Comparison of ENCODE assay signal across 1 cellular context in genomic region chr3:23945903-23946751, GRCh38.
A peak's percentile ranks its signal among the peaks of the same experiment; 100 is the strongest.
TF ChIP-seq lines count a peak whose summit lies in the region.

No MANE protein-coding gene starts in this region.

TF ChIP-seq in HepG2, 621 proteins besides CTCF, POLR2A, EP300 and RAD21 (continued from another document and continues in another):
- TF ChIP-seq ATF7 (IDR thresholded peaks at IDR 0.05) (no peak), ATF7 (CRISPR knock-in tag; IDR thresholded peaks at IDR 0.05) (peak; percentile 58; the same call in 1 of the 2 replicates), PRMT3 (CRISPR knock-in tag; IDR thresholded peaks at IDR 0.05; ENCODE audit: borderline replicate concordance, low read depth) (peak; percentile 98), RXRA (CRISPR knock-in tag; IDR thresholded peaks at IDR 0.05) (no peak; the same call in none of the 2 replicates), PCBP1 (IDR thresholded peaks at IDR 0.05; ENCODE audit: borderline replicate concordance, low read depth, low read length) (no peak), TOE1 (CRISPR knock-in tag; IDR thresholded peaks at IDR 0.05) (no peak), DDIT3 (CRISPR knock-in tag; IDR thresholded peaks at IDR 0.05) (no peak), NCOR1 (IDR thresholded peaks at IDR 0.05; ENCODE audit: borderline replicate concordance, low read length) (no peak; the same call in 1 of the 2 replicates), STAT5B (CRISPR knock-in tag; IDR thresholded peaks at IDR 0.05) (no peak), ZKSCAN8 (CRISPR knock-in tag; IDR thresholded peaks at IDR 0.05; ENCODE audit: borderline replicate concordance) (0 out of 2 replicates have a peak, but pooled peaks have one; percentile 25), KAT2B (IDR thresholded peaks at IDR 0.05; ENCODE audit: borderline replicate concordance, low read depth, low read length) (no peak), ZNF614 (CRISPR knock-in tag; IDR thresholded peaks at IDR 0.05; ENCODE audit: borderline replicate concordance) (no peak), ZFP62 (CRISPR knock-in tag; IDR thresholded peaks at IDR 0.05) (no peak), HNRNPH1 (optimal IDR thresholded peaks at IDR 0.05; ENCODE audit: low read depth, low read length) (no peak), GATAD2A (CRISPR knock-in tag; IDR thresholded peaks at IDR 0.05) (no peak), ZBTB46 (CRISPR knock-in tag; IDR thresholded peaks at IDR 0.05; ENCODE audit: borderline replicate concordance) (no peak), HNF1B (CRISPR knock-in tag; IDR thresholded peaks at IDR 0.05) (peak; percentile 74), GTF2F1 (IDR thresholded peaks at IDR 0.05; ENCODE audit: low read length) (no peak), ZFYVE20 (CRISPR knock-in tag; IDR thresholded peaks at IDR 0.05; ENCODE audit: borderline replicate concordance, low read depth) (no peak), FOXJ3 (CRISPR knock-in tag; IDR thresholded peaks at IDR 0.05; ENCODE audit: borderline replicate concordance) (no peak), TRIM24 (CRISPR knock-in tag; IDR thresholded peaks at IDR 0.05) (no peak), FOXC1 (CRISPR knock-in tag; IDR thresholded peaks at IDR 0.05; ENCODE audit: borderline replicate concordance) (peak; percentile 86), ZNF800 (CRISPR knock-in tag; IDR thresholded peaks at IDR 0.05) (peak; percentile 34; the same call in 1 of the 2 replicates), FOXK2 (IDR thresholded peaks at IDR 0.05) (0 out of 2 replicates have a peak, but pooled peaks have one; percentile 35), KLF15 (CRISPR knock-in tag; IDR thresholded peaks at IDR 0.05; ENCODE audit: borderline replicate concordance) (0 out of 2 replicates have a peak, but pooled peaks have one; percentile 30), THAP8 (CRISPR knock-in tag; IDR thresholded peaks at IDR 0.05; ENCODE audit: borderline replicate concordance) (peak; percentile 49; the same call in 1 of the 2 replicates), CENPBD1 (CRISPR knock-in tag; IDR thresholded peaks at IDR 0.05; ENCODE audit: borderline replicate concordance, low read depth) (0 out of 2 replicates have a peak, but pooled peaks have one; percentile 57), ZNF496 (CRISPR knock-in tag; IDR thresholded peaks at IDR 0.05; ENCODE audit: insufficient replicate concordance) (no peak), ARHGAP35 (CRISPR knock-in tag; IDR thresholded peaks at IDR 0.05; ENCODE audit: borderline replicate concordance) (no peak), ZBTB34 (CRISPR knock-in tag; IDR thresholded peaks at IDR 0.05) (no peak), ZNF484 (CRISPR knock-in tag; IDR thresholded peaks at IDR 0.05; ENCODE audit: borderline replicate concordance, low read depth) (no peak), NR2F1 (CRISPR knock-in tag; IDR thresholded peaks at IDR 0.05) (peak in 1 of 2 experiments; percentile 63; a peak in 2 of 4 replicates), ZNF33A (CRISPR knock-in tag; IDR thresholded peaks at IDR 0.05; ENCODE audit: borderline replicate concordance) (no peak), IKZF1 (IDR thresholded peaks at IDR 0.05) (no peak), POLR2G (IDR thresholded peaks at IDR 0.05; ENCODE audit: low read depth, low read length) (peak; percentile 82), ZNF75D (CRISPR knock-in tag; IDR thresholded peaks at IDR 0.05; ENCODE audit: borderline replicate concordance) (no peak)
- TF ChIP-seq, protein P1, sequence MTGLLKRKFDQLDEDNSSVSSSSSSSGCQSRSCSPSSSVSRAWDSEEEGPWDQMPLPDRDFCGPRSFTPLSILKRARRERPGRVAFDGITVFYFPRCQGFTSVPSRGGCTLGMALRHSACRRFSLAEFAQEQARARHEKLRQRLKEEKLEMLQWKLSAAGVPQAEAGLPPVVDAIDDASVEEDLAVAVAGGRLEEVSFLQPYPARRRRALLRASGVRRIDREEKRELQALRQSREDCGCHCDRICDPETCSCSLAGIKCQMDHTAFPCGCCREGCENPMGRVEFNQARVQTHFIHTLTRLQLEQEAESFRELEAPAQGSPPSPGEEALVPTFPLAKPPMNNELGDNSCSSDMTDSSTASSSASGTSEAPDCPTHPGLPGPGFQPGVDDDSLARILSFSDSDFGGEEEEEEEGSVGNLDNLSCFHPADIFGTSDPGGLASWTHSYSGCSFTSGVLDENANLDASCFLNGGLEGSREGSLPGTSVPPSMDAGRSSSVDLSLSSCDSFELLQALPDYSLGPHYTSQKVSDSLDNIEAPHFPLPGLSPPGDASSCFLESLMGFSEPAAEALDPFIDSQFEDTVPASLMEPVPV (CRISPR knock-in tag; IDR thresholded peaks at IDR 0.05): peak; percentile 78
- TF ChIP-seq, protein P2, sequence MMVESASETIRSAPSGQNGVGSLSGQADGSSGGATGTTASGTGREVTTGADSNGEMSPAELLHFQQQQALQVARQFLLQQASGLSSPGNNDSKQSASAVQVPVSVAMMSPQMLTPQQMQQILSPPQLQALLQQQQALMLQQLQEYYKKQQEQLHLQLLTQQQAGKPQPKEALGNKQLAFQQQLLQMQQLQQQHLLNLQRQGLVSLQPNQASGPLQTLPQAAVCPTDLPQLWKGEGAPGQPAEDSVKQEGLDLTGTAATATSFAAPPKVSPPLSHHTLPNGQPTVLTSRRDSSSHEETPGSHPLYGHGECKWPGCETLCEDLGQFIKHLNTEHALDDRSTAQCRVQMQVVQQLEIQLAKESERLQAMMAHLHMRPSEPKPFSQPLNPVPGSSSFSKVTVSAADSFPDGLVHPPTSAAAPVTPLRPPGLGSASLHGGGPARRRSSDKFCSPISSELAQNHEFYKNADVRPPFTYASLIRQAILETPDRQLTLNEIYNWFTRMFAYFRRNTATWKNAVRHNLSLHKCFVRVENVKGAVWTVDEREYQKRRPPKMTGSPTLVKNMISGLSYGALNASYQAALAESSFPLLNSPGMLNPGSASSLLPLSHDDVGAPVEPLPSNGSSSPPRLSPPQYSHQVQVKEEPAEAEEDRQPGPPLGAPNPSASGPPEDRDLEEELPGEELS (CRISPR knock-in tag; IDR thresholded peaks at IDR 0.05): peak; percentile 45
- TF ChIP-seq, protein P3, sequence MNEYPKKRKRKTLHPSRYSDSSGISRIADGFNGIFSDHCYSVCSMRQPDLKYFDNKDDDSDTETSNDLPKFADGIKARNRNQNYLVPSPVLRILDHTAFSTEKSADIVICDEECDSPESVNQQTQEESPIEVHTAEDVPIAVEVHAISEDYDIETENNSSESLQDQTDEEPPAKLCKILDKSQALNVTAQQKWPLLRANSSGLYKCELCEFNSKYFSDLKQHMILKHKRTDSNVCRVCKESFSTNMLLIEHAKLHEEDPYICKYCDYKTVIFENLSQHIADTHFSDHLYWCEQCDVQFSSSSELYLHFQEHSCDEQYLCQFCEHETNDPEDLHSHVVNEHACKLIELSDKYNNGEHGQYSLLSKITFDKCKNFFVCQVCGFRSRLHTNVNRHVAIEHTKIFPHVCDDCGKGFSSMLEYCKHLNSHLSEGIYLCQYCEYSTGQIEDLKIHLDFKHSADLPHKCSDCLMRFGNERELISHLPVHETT (CRISPR knock-in tag; conservative IDR thresholded peaks at IDR 0.05): peak; percentile 70
- TF ChIP-seq, protein P4, sequence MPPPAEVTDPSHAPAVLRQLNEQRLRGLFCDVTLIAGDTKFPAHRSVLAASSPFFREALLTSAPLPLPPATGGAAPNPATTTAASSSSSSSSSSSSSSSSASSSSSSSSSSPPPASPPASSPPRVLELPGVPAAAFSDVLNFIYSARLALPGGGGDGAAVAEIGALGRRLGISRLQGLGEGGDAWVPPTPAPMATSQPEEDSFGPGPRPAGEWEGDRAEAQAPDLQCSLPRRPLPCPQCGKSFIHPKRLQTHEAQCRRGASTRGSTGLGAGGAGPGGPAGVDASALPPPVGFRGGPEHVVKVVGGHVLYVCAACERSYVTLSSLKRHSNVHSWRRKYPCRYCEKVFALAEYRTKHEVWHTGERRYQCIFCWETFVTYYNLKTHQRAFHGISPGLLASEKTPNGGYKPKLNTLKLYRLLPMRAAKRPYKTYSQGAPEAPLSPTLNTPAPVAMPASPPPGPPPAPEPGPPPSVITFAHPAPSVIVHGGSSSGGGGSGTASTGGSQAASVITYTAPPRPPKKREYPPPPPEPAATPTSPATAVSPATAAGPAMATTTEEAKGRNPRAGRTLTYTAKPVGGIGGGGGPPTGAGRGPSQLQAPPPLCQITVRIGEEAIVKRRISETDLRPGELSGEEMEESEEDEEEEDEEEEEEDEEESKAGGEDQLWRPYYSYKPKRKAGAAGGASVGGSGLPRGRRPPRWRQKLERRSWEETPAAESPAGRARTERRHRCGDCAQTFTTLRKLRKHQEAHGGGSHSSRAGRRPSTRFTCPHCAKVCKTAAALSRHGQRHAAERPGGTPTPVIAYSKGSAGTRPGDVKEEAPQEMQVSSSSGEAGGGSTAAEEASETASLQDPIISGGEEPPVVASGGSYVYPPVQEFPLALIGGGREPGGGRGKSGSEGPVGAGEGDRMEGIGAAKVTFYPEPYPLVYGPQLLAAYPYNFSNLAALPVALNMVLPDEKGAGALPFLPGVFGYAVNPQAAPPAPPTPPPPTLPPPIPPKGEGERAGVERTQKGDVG (CRISPR knock-in tag; IDR thresholded peaks at IDR 0.05; ENCODE audit: borderline replicate concordance): no peak
- TF ChIP-seq, protein P5, sequence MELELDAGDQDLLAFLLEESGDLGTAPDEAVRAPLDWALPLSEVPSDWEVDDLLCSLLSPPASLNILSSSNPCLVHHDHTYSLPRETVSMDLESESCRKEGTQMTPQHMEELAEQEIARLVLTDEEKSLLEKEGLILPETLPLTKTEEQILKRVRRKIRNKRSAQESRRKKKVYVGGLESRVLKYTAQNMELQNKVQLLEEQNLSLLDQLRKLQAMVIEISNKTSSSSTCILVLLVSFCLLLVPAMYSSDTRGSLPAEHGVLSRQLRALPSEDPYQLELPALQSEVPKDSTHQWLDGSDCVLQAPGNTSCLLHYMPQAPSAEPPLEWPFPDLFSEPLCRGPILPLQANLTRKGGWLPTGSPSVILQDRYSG (CRISPR knock-in tag; IDR thresholded peaks at IDR 0.05): no peak
- TF ChIP-seq, protein P6, sequence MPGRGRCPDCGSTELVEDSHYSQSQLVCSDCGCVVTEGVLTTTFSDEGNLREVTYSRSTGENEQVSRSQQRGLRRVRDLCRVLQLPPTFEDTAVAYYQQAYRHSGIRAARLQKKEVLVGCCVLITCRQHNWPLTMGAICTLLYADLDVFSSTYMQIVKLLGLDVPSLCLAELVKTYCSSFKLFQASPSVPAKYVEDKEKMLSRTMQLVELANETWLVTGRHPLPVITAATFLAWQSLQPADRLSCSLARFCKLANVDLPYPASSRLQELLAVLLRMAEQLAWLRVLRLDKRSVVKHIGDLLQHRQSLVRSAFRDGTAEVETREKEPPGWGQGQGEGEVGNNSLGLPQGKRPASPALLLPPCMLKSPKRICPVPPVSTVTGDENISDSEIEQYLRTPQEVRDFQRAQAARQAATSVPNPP (CRISPR knock-in tag; IDR thresholded peaks at IDR 0.05): peak; percentile 67; the same call in 1 of the 2 replicates
